Comparison of ENCODE assay signal across 13 cellular contexts in genomic region chr1:68384872-68385390, GRCh38.
DNase-seq lines count a peak whose midpoint lies in the region; ATAC-seq and TF ChIP-seq lines count a peak whose summit lies in the region.
"Had no signal": no experiment of that assay in that cellular context is flagged by ENCODE, and none has a peak within 500 bp of the region (broad histone marks: within the 10 kb centered on the region; RNA-seq: fewer than 3 reads in every experiment).

No MANE protein-coding gene starts in this region.

- H3K9me3 ChIP-seq in right atrium auricular region: no peaks in the 10 kb centered on the region
- H3K9me3 ChIP-seq in aorta (ENCODE audit: control insufficient read depth, low read length): no peaks in the 10 kb centered on the region
- H3K9me3 ChIP-seq in trophoblast cell (ENCODE audit: insufficient read depth, low read depth, low read length): no peaks in the 10 kb centered on the region
- H3K9me3 ChIP-seq: neutrophil, upper lobe of left lung had no signal

- WGBS in aorta, 2 donors: 10 to 19% methylated on average over 2 of the region's 2 CpGs
- no CpG with 5 or more reads among the region's 2 CpGs for WGBS in trophoblast cell (ENCODE audit: extremely low coverage, insufficient coverage, insufficient read length)

- H3K18ac ChIP-seq in trophoblast cell (ENCODE audit: low read length): no peak overlapping the region

- no peak for DNase-seq in Right ventricle myocardium superior
- DNase-seq in right atrium auricular region (ENCODE audit: low spot score): no peak
- peak; percentile 4 for DNase-seq in astrocyte of the cerebellum (ENCODE audit: low read depth)
- DNase-seq in left ventricle myocardium superior: no peak
- DNase-seq in aorta: no peak
- DNase-seq in trophoblast cell: no peak
- no peak for DNase-seq in activated naive CD4-positive, alpha-beta T cell (lab: John Stamatoyannopoulos, UW)
- DNase-seq: cerebellar nuclear complex, NCI-H2171 treated with DMSO at 0.1 percent for 48 hours, T-helper 1 cell, upper lobe of left lung had no signal

- H3K4me3 ChIP-seq in right atrium auricular region: no peak overlapping the region
- H3K4me3 ChIP-seq in astrocyte of the cerebellum (ENCODE audit: low read depth, low read length): no peak overlapping the region
- no peak overlapping the region for H3K4me3 ChIP-seq in aorta (ENCODE audit: low read length in 2 of 2)
- no peak overlapping the region for H3K4me3 ChIP-seq in trophoblast cell (ENCODE audit: low read depth, low read length)
- H3K4me3 ChIP-seq: upper lobe of left lung had no signal

- no peaks in the 10 kb centered on the region for H3K36me3 ChIP-seq in right atrium auricular region
- no peaks in the 10 kb centered on the region for H3K36me3 ChIP-seq in aorta (ENCODE audit: control insufficient read depth in 1 of 2, insufficient read depth in 2 of 2, low read length in 1 of 2)
- H3K36me3 ChIP-seq in trophoblast cell (ENCODE audit: control insufficient read depth in 1 of 2, insufficient read depth in 2 of 2, low read length in 2 of 2): no peaks in the 10 kb centered on the region
- H3K36me3 ChIP-seq: neutrophil, upper lobe of left lung had no signal

- no peak overlapping the region for H4K12ac ChIP-seq in trophoblast cell (ENCODE audit: low read depth, low read length)

- no peaks in the 10 kb centered on the region for H3K27me3 ChIP-seq in right atrium auricular region
- no peaks in the 10 kb centered on the region for H3K27me3 ChIP-seq in aorta (ENCODE audit: control insufficient read depth in 1 of 2, insufficient read depth in 2 of 2, low read length in 1 of 2)
- no peaks in the 10 kb centered on the region for H3K27me3 ChIP-seq in trophoblast cell (ENCODE audit: insufficient read depth, low read length)
- H3K27me3 ChIP-seq: neutrophil, upper lobe of left lung had no signal

- intact Hi-C loops in Right ventricle myocardium superior (cut with DNase I): no loop called here
- intact Hi-C loops in left ventricle myocardium superior (cut with micrococcal nuclease): no loop called here
- intact Hi-C loops in aorta (cut with DNase I): loop anchor here in 1 of 2 donors (10.0 kb wide), 1 partner anchor 150 kb away; the partner anchor contains the start of gene WLS

- H2BK12ac ChIP-seq in trophoblast cell (ENCODE audit: low read length): no peak overlapping the region

- no peak overlapping the region for H3K4ac ChIP-seq in trophoblast cell (ENCODE audit: low read depth, low read length)

- no peak overlapping the region for H3K14ac ChIP-seq in trophoblast cell (ENCODE audit: low read length)

- no peaks in the 10 kb centered on the region for H3K79me1 ChIP-seq in trophoblast cell (ENCODE audit: low read length)

- H3K4me2 ChIP-seq in trophoblast cell (ENCODE audit: low read length): no peak overlapping the region

- H2BK5ac ChIP-seq in trophoblast cell (ENCODE audit: low read depth, low read length, poor library complexity): no peak overlapping the region

- no peak overlapping the region for H4K91ac ChIP-seq in trophoblast cell (ENCODE audit: low read depth, low read length)

- ATAC-seq in Right ventricle myocardium superior (ENCODE audit: poor library complexity): peak; percentile 83
- peak; percentile 86 for ATAC-seq in left ventricle myocardium superior
- peak; percentile 62 for ATAC-seq in aorta (ENCODE audit: low FRiP score)
- ATAC-seq in GM21515 (IDR thresholded peaks at IDR 0.05; ENCODE audit: unreplicated experiment): no peak

- H4K8ac ChIP-seq in trophoblast cell (ENCODE audit: low read depth, low read length): no peak overlapping the region

- H3K79me2 ChIP-seq in trophoblast cell (ENCODE audit: control insufficient read depth, insufficient read depth, low read length, poor library complexity): no peaks in the 10 kb centered on the region

- H3K23ac ChIP-seq in trophoblast cell (ENCODE audit: low read length): no peak overlapping the region

- no peak overlapping the region for H3K9ac ChIP-seq in trophoblast cell (ENCODE audit: low read length)

- no peak overlapping the region for H2AK5ac ChIP-seq in trophoblast cell (ENCODE audit: low read length)

- H3K27ac ChIP-seq in right atrium auricular region (peak overlapping the region in 1 of 2 donors; percentile 15), aorta (ENCODE audit: low read depth in 1 of 2, low read length in 2 of 2) (peak overlapping the region in 1 of 2 donors; percentile 36), trophoblast cell (ENCODE audit: low read depth, low read length) (no peak overlapping the region)
- H3K27ac ChIP-seq: neutrophil, upper lobe of left lung had no signal

- in situ Hi-C loops in astrocyte of the cerebellum (cut with HindIII; ENCODE audit: low sequenced_read_pairs): no loop called here

- no peak overlapping the region for H2AFZ ChIP-seq in trophoblast cell (ENCODE audit: insufficient read depth, low read length, poor library complexity)

- peaks cover 0 to 12% of the 10 kb centered on the region in 2 donors for H3K4me1 ChIP-seq in right atrium auricular region
- no peaks in the 10 kb centered on the region for H3K4me1 ChIP-seq in aorta (ENCODE audit: control insufficient read depth in 1 of 2, insufficient read depth in 2 of 2, low read length in 2 of 2)
- no peaks in the 10 kb centered on the region for H3K4me1 ChIP-seq in trophoblast cell (ENCODE audit: control insufficient read depth in 1 of 2, insufficient read depth in 2 of 2, low read length in 2 of 2)

- H2BK120ac ChIP-seq in trophoblast cell (ENCODE audit: insufficient read depth, low read length, poor library complexity): no peak overlapping the region

- TF ChIP-seq CTCF in right atrium auricular region (IDR thresholded peaks at IDR 0.05): no peak
- no peak for TF ChIP-seq CTCF in astrocyte of the cerebellum (IDR thresholded peaks at IDR 0.05; ENCODE audit: low read depth, low read length, missing control alignments)
